ENCODE assay signal across 1 cellular context in the genomic region with DNA sequence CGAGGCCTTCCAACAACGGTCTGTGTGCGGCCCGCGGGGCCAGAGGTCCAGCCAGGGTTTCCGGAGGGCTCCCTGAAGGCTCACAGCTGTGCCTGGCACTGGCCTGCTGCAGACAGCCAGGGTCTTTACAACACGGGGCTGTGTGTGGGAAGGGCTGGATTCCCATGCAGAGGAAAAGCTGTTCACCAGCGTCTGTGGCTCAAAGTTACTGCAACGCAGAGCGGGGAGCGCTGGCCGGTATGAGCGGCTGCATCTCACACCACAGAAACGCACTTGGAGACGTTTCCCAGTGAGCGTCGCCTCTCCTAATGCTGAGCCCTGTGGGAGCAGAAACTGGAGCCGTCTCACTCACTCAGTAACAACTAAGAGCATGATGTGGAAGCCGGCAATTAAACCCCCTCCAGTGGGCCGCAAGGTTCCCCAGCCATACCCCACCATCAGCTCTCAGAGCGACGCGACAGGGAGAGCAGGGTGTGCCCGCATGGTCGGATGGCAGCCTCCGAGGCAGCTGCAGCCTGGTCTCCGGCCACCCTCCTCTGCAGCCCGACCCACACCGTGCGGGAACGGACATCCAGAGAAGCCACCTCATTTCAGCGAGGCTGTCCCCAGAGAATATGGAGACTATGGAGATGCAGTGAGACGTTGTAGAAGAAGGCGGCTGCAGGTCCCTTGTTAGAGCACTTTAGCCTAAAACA.
TF ChIP-seq lines count a peak whose summit lies in the region.

No MANE protein-coding gene starts in this region.

TF ChIP-seq in H1, 55 proteins besides CTCF, POLR2A, EP300 and RAD21:
- TF ChIP-seq ZNF274 (IDR thresholded peaks at IDR 0.05; ENCODE audit: borderline replicate concordance, extremely low read depth, low read length) = no peak
- TF ChIP-seq BRCA1 (IDR thresholded peaks at IDR 0.05; ENCODE audit: low read depth, low read length) = no peak
- TF ChIP-seq TAF1 (IDR thresholded peaks at IDR 0.05; ENCODE audit: low read depth, low read length) = no peak
- TF ChIP-seq SAP30 (IDR thresholded peaks at IDR 0.05; ENCODE audit: insufficient read depth, insufficient replicate concordance, low read length) = no peak
- no peak for TF ChIP-seq CBX5 (IDR thresholded peaks at IDR 0.05; ENCODE audit: low read depth, low read length)
- no peak for TF ChIP-seq TAF7 (optimal IDR thresholded peaks at IDR 0.05; ENCODE audit: borderline replicate concordance, low read depth, low read length)
- TF ChIP-seq TBP (IDR thresholded peaks at IDR 0.05; ENCODE audit: low read depth, low read length) = no peak
